In genomic region chr6:113645986-113646385, GRCh38 we compare ENCODE assay signal across 20 cellular contexts.
A peak's percentile ranks its signal among the peaks of the same experiment; 100 is the strongest.
DNase-seq lines count a peak whose midpoint lies in the region; ATAC-seq and TF ChIP-seq lines count a peak whose summit lies in the region.
"Had no signal": no experiment of that assay in that cellular context is flagged by ENCODE, and none has a peak within 500 bp of the region (broad histone marks: within the 10 kb centered on the region; RNA-seq: fewer than 3 reads in every experiment).

No MANE protein-coding gene starts in this region.

- no peak for TF ChIP-seq CTCF in cardiac muscle cell (IDR thresholded peaks at IDR 0.05; ENCODE audit: low read depth, low read length)
- TF ChIP-seq CTCF in mammary epithelial cell (conservative IDR thresholded peaks at IDR 0.05 in 1 of 2, IDR thresholded peaks at IDR 0.05 in 1 of 2; ENCODE audit: extremely low read depth in 1 of 2, insufficient read depth in 1 of 2, low read depth in 1 of 2, low read length in 2 of 2), result no peak

- H3K27me3 ChIP-seq in cardiac muscle cell (no peaks in the 10 kb centered on the region), mammary epithelial cell (ENCODE audit: insufficient read depth, low read length) (peaks cover 3% of the 10 kb centered on the region), neuronal stem cell (ENCODE audit: control insufficient read depth in 3 of 3, insufficient read depth in 3 of 3, low read depth in 1 of 3, low read length in 3 of 3) (no peaks in the 10 kb centered on the region), H7 (ENCODE audit: control insufficient read depth, insufficient read depth, low read length) (no peaks in the 10 kb centered on the region)
- H3K27me3 ChIP-seq: BLaER1, MG63 had no signal

- H3K23ac ChIP-seq in neuronal stem cell (ENCODE audit: low read depth, low read length, poor library complexity), result no peak overlapping the region

- no peak overlapping the region for H4K8ac ChIP-seq in neuronal stem cell (ENCODE audit: low read depth, low read length)

- H3K4me3 Mint-ChIP-seq in naive thymus-derived CD8-positive, alpha-beta T cell, result no peak overlapping the region
- H3K4me3 Mint-ChIP-seq: activated CD4-positive, alpha-beta T cell treated with anti-CD3 and anti-CD28 coated beads for 36 hours; activated naive CD8-positive, alpha-beta T cell treated with anti-CD3 and anti-CD28 coated beads for 36 hours; activated T-helper 1 cell treated with anti-CD3 and anti-CD28 coated beads, Interleukin-12 subunit alpha, Interleukin-12 subunit beta, Interleukin-2, Interleukin-4 antibody, amounts not matched to agents 30 ng/mL and 10 ng/mL and 1 ng/mL, durations not matched to agents 14 hours and 24 hours and 36 hours had no signal

- H4K91ac ChIP-seq in neuronal stem cell (ENCODE audit: low read depth, low read length, poor library complexity), result no peak overlapping the region

- H3K4me2 ChIP-seq in mammary epithelial cell (ENCODE audit: insufficient read depth, low read depth, low read length), result peak overlapping the region; percentile 61
- H3K4me2 ChIP-seq in neuronal stem cell (ENCODE audit: insufficient read depth, low read length, poor library complexity, severe bottlenecking), result no peak overlapping the region
- H3K4me2 ChIP-seq: BLaER1 had no signal

- no peak overlapping the region for H3K27ac Mint-ChIP-seq in naive thymus-derived CD8-positive, alpha-beta T cell
- H3K27ac Mint-ChIP-seq: activated CD4-positive, alpha-beta T cell treated with anti-CD3 and anti-CD28 coated beads for 36 hours; activated naive CD8-positive, alpha-beta T cell treated with anti-CD3 and anti-CD28 coated beads for 36 hours; activated T-helper 1 cell treated with anti-CD3 and anti-CD28 coated beads, Interleukin-12 subunit alpha, Interleukin-12 subunit beta, Interleukin-2, Interleukin-4 antibody, amounts not matched to agents 30 ng/mL and 10 ng/mL and 1 ng/mL, durations not matched to agents 14 hours and 24 hours and 36 hours had no signal

- WGBS in mammary epithelial cell (ENCODE audit: low coverage, missing lambda C conversion rate), result 25% methylated on average over 3 of the region's 3 CpGs
- no CpG with 5 or more reads among the region's 3 CpGs for WGBS in neuronal stem cell (ENCODE audit: extremely low coverage in 2 of 2, insufficient read length in 2 of 2, insufficient replicate concordance in 1 of 2), 2 donors

- CTCF ChIA-PET in mammary epithelial cell (lab: Charles Lee; ENCODE audit: low non-redundant PET), result interaction anchor here (0.6 kb wide), 1 partner anchor 16 kb away, joined by 12 read pairs; no protein-coding TSS in a partner anchor

- peaks cover 0 to 12% (median 6%) of the 10 kb centered on the region in 5 donors for H3K27me3 Mint-ChIP-seq in naive thymus-derived CD8-positive, alpha-beta T cell

- H3K9ac ChIP-seq in mammary epithelial cell (ENCODE audit: insufficient read depth, low read length) (peak overlapping the region; percentile 14), neuronal stem cell (ENCODE audit: low read depth, low read length, poor library complexity) (no peak overlapping the region)
- H3K9ac ChIP-seq: BLaER1 had no signal

- no TSS peak for BruUV-seq in mammary epithelial cell (replicated peaks; lab: Mats Ljungman, UMichigan)

- H3K9me3 Mint-ChIP-seq in naive thymus-derived CD8-positive, alpha-beta T cell, result peaks cover 0 to 3% (median 0%) of the 10 kb centered on the region in 9 donors
- H3K9me3 Mint-ChIP-seq: activated naive CD8-positive, alpha-beta T cell treated with anti-CD3 and anti-CD28 coated beads for 36 hours; activated T-helper 1 cell treated with anti-CD3 and anti-CD28 coated beads, Interleukin-12 subunit alpha, Interleukin-12 subunit beta, Interleukin-2, Interleukin-4 antibody, amounts not matched to agents 30 ng/mL and 10 ng/mL and 1 ng/mL, durations not matched to agents 14 hours and 24 hours and 36 hours had no signal

- in situ Hi-C loops in mammary epithelial cell (cut with MboI; ENCODE audit: low sequenced_read_pairs in 2 of 2), result no loop called here

- ATAC-seq in left ventricle myocardium superior, result no peak
- no peak for ATAC-seq in naive thymus-derived CD8-positive, alpha-beta T cell
- ATAC-seq: activated CD4-positive, alpha-beta T cell treated with anti-CD3 and anti-CD28 coated beads for 36 hours; HepG2; right cardiac atrium; stimulated activated naive CD8-positive, alpha-beta T cell treated with anti-CD3 and anti-CD28 coated beads, Interleukin-15, Interleukin-2, amounts not matched to agents 100 U/mL and 50 U/mL, for 24 hours had no signal

- POLR2A ChIA-PET in naive thymus-derived CD8-positive, alpha-beta T cell (lab: Charles Lee), result interaction anchor here (0.7 kb wide), 1 partner anchor 19 kb away, joined by 5 read pairs; no protein-coding TSS in a partner anchor

- peak overlapping the region; percentile 44 for H3K18ac ChIP-seq in neuronal stem cell (ENCODE audit: low read length)

- H3K79me2 ChIP-seq in mammary epithelial cell (ENCODE audit: insufficient read depth, low read length), result no peaks in the 10 kb centered on the region

- no peak overlapping the region for H3K4me3 ChIP-seq in cardiac muscle cell
- H3K4me3 ChIP-seq in mammary epithelial cell (replicated peaks in 1 of 3; ENCODE audit: insufficient read depth in 1 of 3, low read depth in 2 of 3, low read length in 3 of 3), result no peak overlapping the region
- H3K4me3 ChIP-seq in neuronal stem cell (ENCODE audit: low read length in 2 of 2), result no peak overlapping the region
- no peak overlapping the region for H3K4me3 ChIP-seq in H7 (ENCODE audit: insufficient read depth, low read depth, low read length)
- H3K4me3 ChIP-seq: BLaER1, MG63 had no signal

- H3K4me1 ChIP-seq in cardiac muscle cell (ENCODE audit: low read depth), result peaks cover 63% of the 10 kb centered on the region
- peaks cover 30% of the 10 kb centered on the region for H3K4me1 ChIP-seq in mammary epithelial cell (ENCODE audit: insufficient read depth, low read length)
- peaks cover 4 to 9% of the 10 kb centered on the region in 2 donors for H3K4me1 ChIP-seq in neuronal stem cell (ENCODE audit: control insufficient read depth in 2 of 2, insufficient read depth in 1 of 2, low read depth in 1 of 2, low read length in 2 of 2)
- H3K4me1 ChIP-seq: BLaER1 had no signal

- H3K4ac ChIP-seq in neuronal stem cell (ENCODE audit: low read length), result no peak overlapping the region

- H2AFZ ChIP-seq in mammary epithelial cell (ENCODE audit: low read depth, low read length), result no peak overlapping the region
- H2AFZ ChIP-seq in neuronal stem cell (ENCODE audit: low read length), result no peak overlapping the region

- H3K9me3 ChIP-seq in cardiac muscle cell (ENCODE audit: low read depth) (no peaks in the 10 kb centered on the region), mammary epithelial cell (replicated peaks; ENCODE audit: insufficient read depth, low read length) (no peaks in the 10 kb centered on the region), neuronal stem cell (replicated peaks in 1 of 2; ENCODE audit: control insufficient read depth in 2 of 2, insufficient read depth in 1 of 2, low read depth in 1 of 2, low read length in 2 of 2) (peaks cover 0 to 5% of the 10 kb centered on the region in 2 donors)
- H3K9me3 ChIP-seq: BLaER1, MG63 had no signal

- no peak overlapping the region for H2BK15ac ChIP-seq in neuronal stem cell (ENCODE audit: low read length)

- dilution Hi-C loops in mammary epithelial cell (cut with HindIII; ENCODE audit: low sequenced_read_pairs), result no loop called here

- no peak overlapping the region for H2BK12ac ChIP-seq in neuronal stem cell (ENCODE audit: low read length)

- H4K20me1 ChIP-seq in mammary epithelial cell (ENCODE audit: insufficient read depth, low read length), result no peaks in the 10 kb centered on the region
- H4K20me1 ChIP-seq: BLaER1 had no signal

- H3K36me3 Mint-ChIP-seq in naive thymus-derived CD8-positive, alpha-beta T cell, result no peaks in the 10 kb centered on the region
- H3K36me3 Mint-ChIP-seq: activated naive CD8-positive, alpha-beta T cell treated with anti-CD3 and anti-CD28 coated beads for 36 hours had no signal

- no peak overlapping the region for H2AK5ac ChIP-seq in neuronal stem cell (ENCODE audit: low read depth, low read length)

- H2BK120ac ChIP-seq in neuronal stem cell (ENCODE audit: low read depth, low read length), result no peak overlapping the region

- H3K14ac ChIP-seq in neuronal stem cell (ENCODE audit: low read length), result no peak overlapping the region

- H2BK5ac ChIP-seq in neuronal stem cell (ENCODE audit: low read length), result no peak overlapping the region

- peak in 1 of 2 donors; percentile 38 for DNase-seq in cardiac muscle cell (ENCODE audit: low read depth in 1 of 2, low spot score in 1 of 2)
- no peak for DNase-seq in left ventricle myocardium superior
- DNase-seq in mammary epithelial cell, result no peak
- DNase-seq in neuronal stem cell (ENCODE audit: low spot score), result no peak
- DNase-seq in H7, result no peak
- DNase-seq in activated CD8-positive, alpha-beta memory T cell treated with anti-CD3 and anti-CD28 coated beads, Interleukin-2, amount 50 U/mL, for 4 hours, result no peak
- DNase-seq in naive thymus-derived CD8-positive, alpha-beta T cell, result no peak
- DNase-seq in activated naive CD4-positive, alpha-beta T cell treated with anti-CD3 and anti-CD28 coated beads, Interleukin-2, amount 50 U/mL, for 16 hours, result no peak
- DNase-seq: activated CD4-positive, alpha-beta T cell treated with anti-CD3 and anti-CD28 coated beads for 36 hours; activated naive CD8-positive, alpha-beta T cell treated with anti-CD3 and anti-CD28 coated beads for 36 hours; Calu3; erythroblast; NCI-H2029; right cardiac atrium; stimulated activated naive CD8-positive, alpha-beta T cell treated with anti-CD3 and anti-CD28 coated beads, Interleukin-15, Interleukin-2, amounts not matched to agents 100 U/mL and 50 U/mL, for 24 hours had no signal

- intact Hi-C loops in left ventricle myocardium superior (cut with micrococcal nuclease), result no loop called here
- intact Hi-C loops in mammary epithelial cell (cut with micrococcal nuclease), result loop anchor here (1.0 to 5.0 kb wide), 5 partner anchors 14 to 524 kb away; partner anchors contain the start of gene MARCKS

- H3K79me1 ChIP-seq in neuronal stem cell (ENCODE audit: low read depth, low read length), result no peaks in the 10 kb centered on the region

- peaks cover 0 to 10% (median 0%) of the 10 kb centered on the region in 4 donors for H3K4me1 Mint-ChIP-seq in naive thymus-derived CD8-positive, alpha-beta T cell
- H3K4me1 Mint-ChIP-seq: activated CD4-positive, alpha-beta T cell treated with anti-CD3 and anti-CD28 coated beads for 36 hours; activated naive CD8-positive, alpha-beta T cell treated with anti-CD3 and anti-CD28 coated beads for 36 hours had no signal

- no peaks in the 10 kb centered on the region for H3K36me3 ChIP-seq in cardiac muscle cell
- no peaks in the 10 kb centered on the region for H3K36me3 ChIP-seq in mammary epithelial cell (ENCODE audit: insufficient read depth, low read length)
- no peaks in the 10 kb centered on the region for H3K36me3 ChIP-seq in neuronal stem cell (replicated peaks in 1 of 2; ENCODE audit: control insufficient read depth in 2 of 2, insufficient read depth in 2 of 2, low read length in 2 of 2)
- H3K36me3 ChIP-seq in H7 (replicated peaks; ENCODE audit: control insufficient read depth, insufficient read depth, low read length), result no peaks in the 10 kb centered on the region
- H3K36me3 ChIP-seq: BLaER1, MG63 had no signal

- H3K27ac ChIP-seq in cardiac muscle cell (peak overlapping the region; percentile 1), mammary epithelial cell (ENCODE audit: insufficient read depth, low read depth, low read length) (peak overlapping the region; percentile 86), neuronal stem cell (replicated peaks; ENCODE audit: low read length) (no peak overlapping the region)
- H3K27ac ChIP-seq: 22Rv1, BLaER1 had no signal
